ENCODE assay signal across 24 cellular contexts in genomic region chr10:133399123-133399601, GRCh38. TPM values are rescaled to one million over a fixed set of nuclear protein-coding genes. Genes with fewer than 3 reads are reported as not detected.
DNase-seq lines count a peak whose midpoint lies in the region; ATAC-seq, FAIRE-seq and TF ChIP-seq lines count a peak whose summit lies in the region.
"Had no signal": no experiment of that assay in that cellular context is flagged by ENCODE, and none has a peak within 500 bp of the region (broad histone marks: within the 10 kb centered on the region; RNA-seq: fewer than 3 reads in every experiment).

No MANE protein-coding gene starts in this region.

- no peak overlapping the region for H4K8ac ChIP-seq in mesendoderm (ENCODE audit: low read depth, low read length)

- no peak overlapping the region for H3K56ac ChIP-seq in mesendoderm (ENCODE audit: low read length)

- FAIRE-seq in HepG2 (lab: Jason Lieb, UNC): no peak
- FAIRE-seq: GM12891 had no signal

- no peaks in the 10 kb centered on the region for H3K9me3 ChIP-seq in HepG2 (ENCODE audit: low read length)

- H4K20me1 ChIP-seq in HepG2 (ENCODE audit: insufficient read depth, low read length): no peaks in the 10 kb centered on the region

- no peak overlapping the region for H3K4ac ChIP-seq in mesendoderm (ENCODE audit: low read depth, low read length)

- H3K79me2 ChIP-seq in HepG2 (ENCODE audit: insufficient read depth, low read length) (peaks cover 17% of the 10 kb centered on the region), mesendoderm (ENCODE audit: control insufficient read depth, insufficient read depth, low read length) (peaks cover 14% of the 10 kb centered on the region)

- no peak overlapping the region for H3K4me2 ChIP-seq in HepG2 (ENCODE audit: low read depth, low read length)
- no peak overlapping the region for H3K4me2 ChIP-seq in mesendoderm (ENCODE audit: low read length)
- H3K4me2 ChIP-seq: GM23338 had no signal

- peaks cover 14% of the 10 kb centered on the region for H3K79me1 ChIP-seq in mesendoderm (ENCODE audit: low read length)

- H2AK5ac ChIP-seq in mesendoderm (ENCODE audit: low read length): no peak overlapping the region

- ATAC-seq in activated T-cell treated with anti-CD3 and anti-CD28 coated beads, Interleukin-2, amount 50 U/mL, for 72 hours (replicated peaks in 1 of 2): no peak
- ATAC-seq in HepG2 (no peak), HG03175 (IDR thresholded peaks at IDR 0.05; ENCODE audit: unreplicated experiment) (no peak)
- ATAC-seq: CD8-positive, alpha-beta T cell; GM23338 had no signal

- H3K9me3 Mint-ChIP-seq in activated T-cell treated with anti-CD3 and anti-CD28 coated beads, Interleukin-2, amount 50 U/mL, for 72 hours: no peaks in the 10 kb centered on the region
- H3K9me3 Mint-ChIP-seq: CD8-positive, alpha-beta T cell; GM23338; IgD-negative memory B cell had no signal

- no peak overlapping the region for H2BK120ac ChIP-seq in mesendoderm (ENCODE audit: low read depth, low read length)

- H2BK5ac ChIP-seq in mesendoderm (ENCODE audit: low read length): no peak overlapping the region

- no peaks in the 10 kb centered on the region; a peak in 1 of 5 replicates for H3K27me3 ChIP-seq in HepG2 (ENCODE audit: control insufficient read depth in 1 of 2, insufficient read depth in 2 of 2, low read length in 2 of 2)
- H3K27me3 ChIP-seq in mesendoderm (ENCODE audit: insufficient read depth, low read length, poor library complexity): no peaks in the 10 kb centered on the region

- no peak overlapping the region for H3K9ac ChIP-seq in HepG2 (ENCODE audit: insufficient read depth, low read depth, low read length)
- no peak overlapping the region for H3K9ac ChIP-seq in mesendoderm (ENCODE audit: low read length)

- H3K27ac ChIP-seq in HepG2 (ENCODE audit: extremely low read length, insufficient read depth, low read length): no peak overlapping the region
- H3K27ac ChIP-seq in mesendoderm (ENCODE audit: low read depth, low read length): no peak overlapping the region

- no peak overlapping the region for H2AFZ ChIP-seq in HepG2 (ENCODE audit: low read length)
- H2AFZ ChIP-seq: GM23338 had no signal

- H4K5ac ChIP-seq in mesendoderm (ENCODE audit: low read length): no peak overlapping the region

- TF ChIP-seq CTCF in HepG2 (CRISPR knock-in tag; IDR thresholded peaks at IDR 0.05) (no peak), GM13976 (IDR thresholded peaks at IDR 0.05; ENCODE audit: borderline replicate concordance, control extremely low read depth, extremely low read depth, insufficient read depth, missing control alignments) (no peak)

- H3K27me3 Mint-ChIP-seq in activated T-cell treated with anti-CD3 and anti-CD28 coated beads, Interleukin-2, amount 50 U/mL, for 72 hours (ENCODE audit: low read depth): no peaks in the 10 kb centered on the region
- H3K27me3 Mint-ChIP-seq: IgD-negative memory B cell had no signal

- TF ChIP-seq RAD21 in HepG2 (CRISPR knock-in tag; IDR thresholded peaks at IDR 0.05): no peak

- H3K4me1 ChIP-seq in HepG2 (ENCODE audit: insufficient read depth, low read length): peaks cover 13% of the 10 kb centered on the region
- no peaks in the 10 kb centered on the region for H3K4me1 ChIP-seq in mesendoderm (ENCODE audit: control insufficient read depth, low read depth, low read length)

- H3K18ac ChIP-seq in mesendoderm (ENCODE audit: low read length): no peak overlapping the region

- intact Hi-C loops in HepG2 (cut with micrococcal nuclease; ENCODE audit: unreplicated experiment) (no loop called here), posterior vena cava (cut with DNase I) (no loop called here)

- no TSS peak for BruUV-seq in HepG2 (replicated peaks; lab: Mats Ljungman, UMichigan)

- H3K23ac ChIP-seq in mesendoderm (ENCODE audit: low read length): no peak overlapping the region

- H3K4me1 Mint-ChIP-seq in activated T-cell treated with anti-CD3 and anti-CD28 coated beads, Interleukin-2, amount 50 U/mL, for 72 hours (ENCODE audit: low read depth): peaks cover 39% of the 10 kb centered on the region

- WGBS in HepG2 (ENCODE audit: low lambda C conversion rate): 97% methylated on average over 16 of the region's 19 CpGs
- no CpG with 5 or more reads among the region's 19 CpGs for WGBS in mesendoderm (ENCODE audit: extremely low coverage, insufficient coverage, low lambda C conversion rate)

- no peak for TF ChIP-seq POLR2A in HepG2 (IDR thresholded peaks at IDR 0.05; ENCODE audit: insufficient read depth in 1 of 2, low read depth in 2 of 2, low read length in 2 of 2)

- H3K4me3 ChIP-seq in HepG2 (replicated peaks in 1 of 3; ENCODE audit: insufficient read depth in 1 of 3, low read depth in 2 of 3, low read length in 3 of 3) (no peak overlapping the region), mesendoderm (ENCODE audit: low read length) (no peak overlapping the region)
- H3K4me3 ChIP-seq: GM23338 had no signal

- in situ Hi-C loops in HepG2 (cut with HindIII; ENCODE audit: extremely low pct_ligation_motif_present, low pct_unique_long_range_greater_than_20kb) (no loop called here), GM13976 (cut with MboI; ENCODE audit: low sequenced_read_pairs, unreplicated experiment) (no loop called here)

- H3K36me3 ChIP-seq in HepG2 (replicated peaks in 1 of 2; ENCODE audit: control insufficient read depth in 1 of 2, insufficient read depth in 2 of 2, low read length in 2 of 2) (peaks cover 7 to 56% of the 10 kb centered on the region in 2 experiments; a peak in 4 of 5 replicates), mesendoderm (ENCODE audit: control insufficient read depth, insufficient read depth, low read length) (peaks cover 12% of the 10 kb centered on the region)

- no peak overlapping the region for H3K4me3 Mint-ChIP-seq in activated T-cell treated with anti-CD3 and anti-CD28 coated beads, Interleukin-2, amount 50 U/mL, for 72 hours
- H3K4me3 Mint-ChIP-seq: CD8-positive, alpha-beta T cell; GM23338 had no signal

- CTCF ChIA-PET in HepG2 (lab: Yijun Ruan, JAX; ENCODE audit: low intra/inter-chr PET ratio, low total read pairs): no interaction called here

- DNase-seq in activated T-cell treated with anti-CD3 and anti-CD28 coated beads, Interleukin-2, amount 50 U/mL, for 48 hours: peak; percentile 14
- no peak for DNase-seq in activated T-cell treated with anti-CD3 and anti-CD28 coated beads, Interleukin-2, amount 50 U/mL, for 72 hours
- DNase-seq in HepG2 (ENCODE audit: low spot score) (no peak), posterior vena cava (ENCODE audit: low spot score) (peak; percentile 68), GM13976 (ENCODE audit: low spot score) (no peak), mesendoderm (no peak)
- DNase-seq: AML-193; C1 segment of cervical spinal cord; CD8-positive, alpha-beta T cell; HCEC 1CT; Karpas-422; MV-4-11; NCI-H1694; NCI-H446; NCI-H526; OCI-M1; Right ventricle myocardium superior had no signal

- no peak for TF ChIP-seq EP300 in HepG2 (IDR thresholded peaks at IDR 0.05; ENCODE audit: low read depth in 2 of 2, low read length in 2 of 2)
- TF ChIP-seq EP300 in HepG2 (CRISPR knock-in tag; IDR thresholded peaks at IDR 0.05; ENCODE audit: borderline replicate concordance): no peak

- H2BK15ac ChIP-seq in mesendoderm (replicated peaks; ENCODE audit: low read depth): no peak overlapping the region

- peaks cover 10 to 27% of the 10 kb centered on the region in 2 donors for H3K36me3 Mint-ChIP-seq in activated T-cell treated with anti-CD3 and anti-CD28 coated beads, Interleukin-2, amount 50 U/mL, for 72 hours (ENCODE audit: insufficient read depth in 2 of 2)

- H3K27ac Mint-ChIP-seq in activated T-cell treated with anti-CD3 and anti-CD28 coated beads, Interleukin-2, amount 50 U/mL, for 72 hours: no peak overlapping the region
- H3K27ac Mint-ChIP-seq: CD8-positive, alpha-beta T cell; GM23338; IgD-negative memory B cell had no signal

- POLR2A ChIA-PET in HepG2 (lab: Yijun Ruan, JAX): no interaction called here

RNA-seq across cellular contexts. Expression of gene MTG1, which starts 5.2 kb away (rescaled TPM):
- 10 to 100 TPM; 58.0 to 67.2 TPM for total RNA-seq in activated T-cell treated with anti-CD3 and anti-CD28 coated beads, Interleukin-2, amount 50 U/mL, for 72 hours
- total RNA-seq in HepG2 (2016; rRNA removed; fragmentation: Illumina TruSeq; extraction: Trizol): 29.9 and 42.0 TPM in 2 replicates
- 13.1 and 13.6 TPM in 2 replicates for total RNA-seq in HepG2 (2016; cell fraction: cytosol; rRNA removed; fragmentation: Illumina TruSeq; extraction: Trizol; ENCODE audit: low read depth)
- total RNA-seq in HepG2 (2016; cell fraction: insoluble cytoplasmic fraction; rRNA removed; fragmentation: Illumina TruSeq; extraction: Trizol): 29.5 and 43.2 TPM in 2 replicates
- total RNA-seq in HepG2 (2016; cell fraction: membrane; rRNA removed; fragmentation: Illumina TruSeq; extraction: Trizol): 15.1 and 15.4 TPM in 2 replicates
- 38.2 and 45.9 TPM in 2 replicates for total RNA-seq in HepG2 (2016; cell fraction: nucleus; rRNA removed; fragmentation: Illumina TruSeq; extraction: Trizol)
- polyA plus RNA-seq in HepG2 (2011; rRNA removed): 103 and 108 TPM in 2 replicates
- polyA plus RNA-seq in HepG2 (2011; cell fraction: cytosol; rRNA removed): 54.2 and 75.0 TPM in 2 replicates
- polyA plus RNA-seq in HepG2 (2011; cell fraction: nucleus; rRNA removed): 687 and 805 TPM in 2 replicates
- 46.2 and 51.2 TPM in 2 replicates for polyA plus RNA-seq in HepG2 (2012)
- 10.8 and 11.1 TPM in 2 replicates for polyA plus RNA-seq in HepG2 (2016; cell fraction: cytosol; fragmentation: Illumina TruSeq; extraction: Trizol; ENCODE audit: low read depth)
- 40.2 and 42.5 TPM in 2 replicates for polyA plus RNA-seq in HepG2 (2016; cell fraction: insoluble cytoplasmic fraction; fragmentation: Illumina TruSeq; extraction: Trizol; ENCODE audit: low read depth)
- polyA plus RNA-seq in HepG2 (2016; cell fraction: membrane; fragmentation: Illumina TruSeq; extraction: Trizol; ENCODE audit: low read depth): 12.8 and 14.3 TPM in 2 replicates
- polyA plus RNA-seq in HepG2 (2016; cell fraction: nucleus; fragmentation: Illumina TruSeq; extraction: Trizol; ENCODE audit: insufficient read depth, low read depth): 225 and 242 TPM in 2 replicates
- 80.2 and 80.5 TPM in 2 replicates for polyA minus RNA-seq in HepG2 (2011; rRNA and poly(A)+ RNA removed; ENCODE audit: low replicate concordance)
- polyA minus RNA-seq in HepG2 (2011; cell fraction: cytosol; rRNA and poly(A)+ RNA removed): 17.3 and 18.7 TPM in 2 replicates
- 62.7 and 86.9 TPM in 2 replicates for polyA minus RNA-seq in HepG2 (2011; cell fraction: nucleus; rRNA and poly(A)+ RNA removed)
- 10 to 100 TPM; 24.5 to 25.6 TPM for total RNA-seq in posterior vena cava
- polyA plus RNA-seq in mesendoderm (2013, experiment 1 of 2): 53.2 TPM
- 52.0 TPM for polyA plus RNA-seq in mesendoderm (2013, experiment 2 of 2)

RNA-seq across cellular contexts. Expression of gene PAOX, which starts 20.1 kb away (rescaled TPM):
- total RNA-seq in activated T-cell treated with anti-CD3 and anti-CD28 coated beads, Interleukin-2, amount 50 U/mL, for 72 hours: 10 to 100 TPM; 12.4 to 13.8 TPM
- total RNA-seq in HepG2 (2016; rRNA removed; fragmentation: Illumina TruSeq; extraction: Trizol) (0.49 and 0.52 TPM in 2 replicates), posterior vena cava (1 to 10 TPM; 2.8 to 3.5 TPM)
- not detected in 2 replicates for total RNA-seq in HepG2 (2016; cell fraction: cytosol; rRNA removed; fragmentation: Illumina TruSeq; extraction: Trizol; ENCODE audit: low read depth)
- 0.49 and 0.54 TPM in 2 replicates for total RNA-seq in HepG2 (2016; cell fraction: insoluble cytoplasmic fraction; rRNA removed; fragmentation: Illumina TruSeq; extraction: Trizol)
- 0.12 TPM in 1 of 2 replicates, not detected in the other for total RNA-seq in HepG2 (2016; cell fraction: membrane; rRNA removed; fragmentation: Illumina TruSeq; extraction: Trizol)
- 0.41 and 0.78 TPM in 2 replicates for total RNA-seq in HepG2 (2016; cell fraction: nucleus; rRNA removed; fragmentation: Illumina TruSeq; extraction: Trizol)
- polyA plus RNA-seq in HepG2 (2011; rRNA removed): 0.77 and 1.1 TPM in 2 replicates
- 0.56 and 0.72 TPM in 2 replicates for polyA plus RNA-seq in HepG2 (2011; cell fraction: cytosol; rRNA removed)
- 3.9 and 4.7 TPM in 2 replicates for polyA plus RNA-seq in HepG2 (2011; cell fraction: nucleus; rRNA removed)
- 1.2 and 1.4 TPM in 2 replicates for polyA plus RNA-seq in HepG2 (2012)
- 0.16 TPM in 2 replicates for polyA plus RNA-seq in HepG2 (2016; cell fraction: cytosol; fragmentation: Illumina TruSeq; extraction: Trizol; ENCODE audit: low read depth)
- 0.50 and 0.56 TPM in 2 replicates for polyA plus RNA-seq in HepG2 (2016; cell fraction: insoluble cytoplasmic fraction; fragmentation: Illumina TruSeq; extraction: Trizol; ENCODE audit: low read depth)
- 0.11 TPM in 1 of 2 replicates, not detected in the other for polyA plus RNA-seq in HepG2 (2016; cell fraction: membrane; fragmentation: Illumina TruSeq; extraction: Trizol; ENCODE audit: low read depth)
- 2.0 and 2.2 TPM in 2 replicates for polyA plus RNA-seq in HepG2 (2016; cell fraction: nucleus; fragmentation: Illumina TruSeq; extraction: Trizol; ENCODE audit: insufficient read depth, low read depth)
- 1.7 TPM in 1 of 2 replicates, not detected in the other for polyA minus RNA-seq in HepG2 (2011; rRNA and poly(A)+ RNA removed; ENCODE audit: low replicate concordance)
- not detected in 2 replicates for polyA minus RNA-seq in HepG2 (2011; cell fraction: cytosol; rRNA and poly(A)+ RNA removed)
- polyA minus RNA-seq in HepG2 (2011; cell fraction: nucleus; rRNA and poly(A)+ RNA removed): 0.99 and 1.2 TPM in 2 replicates
- 1.4 TPM for polyA plus RNA-seq in mesendoderm (2013, experiment 1 of 2)
- polyA plus RNA-seq in mesendoderm (2013, experiment 2 of 2): 1.5 TPM

RNA-seq across cellular contexts. Expression of gene SPRN, which starts 25.3 kb away (rescaled TPM):
- not detected for total RNA-seq in activated T-cell treated with anti-CD3 and anti-CD28 coated beads, Interleukin-2, amount 50 U/mL, for 72 hours
- not detected in 2 replicates for total RNA-seq in HepG2 (2016; rRNA removed; fragmentation: Illumina TruSeq; extraction: Trizol)
- not detected in 2 replicates for total RNA-seq in HepG2 (2016; cell fraction: cytosol; rRNA removed; fragmentation: Illumina TruSeq; extraction: Trizol; ENCODE audit: low read depth)
- not detected in 2 replicates for total RNA-seq in HepG2 (2016; cell fraction: insoluble cytoplasmic fraction; rRNA removed; fragmentation: Illumina TruSeq; extraction: Trizol)
- total RNA-seq in HepG2 (2016; cell fraction: membrane; rRNA removed; fragmentation: Illumina TruSeq; extraction: Trizol): not detected in 2 replicates
- total RNA-seq in HepG2 (2016; cell fraction: nucleus; rRNA removed; fragmentation: Illumina TruSeq; extraction: Trizol): not detected in 2 replicates
- polyA plus RNA-seq in HepG2 (2011; rRNA removed): not detected in 2 replicates
- polyA plus RNA-seq in HepG2 (2011; cell fraction: cytosol; rRNA removed): not detected in 2 replicates
- polyA plus RNA-seq in HepG2 (2011; cell fraction: nucleus; rRNA removed): not detected in 2 replicates
- polyA plus RNA-seq in HepG2 (2012): 2.9 and 4.1 TPM in 2 replicates
- polyA plus RNA-seq in HepG2 (2016; cell fraction: cytosol; fragmentation: Illumina TruSeq; extraction: Trizol; ENCODE audit: low read depth): not detected in 2 replicates
- polyA plus RNA-seq in HepG2 (2016; cell fraction: insoluble cytoplasmic fraction; fragmentation: Illumina TruSeq; extraction: Trizol; ENCODE audit: low read depth): not detected in 2 replicates
- not detected in 2 replicates for polyA plus RNA-seq in HepG2 (2016; cell fraction: membrane; fragmentation: Illumina TruSeq; extraction: Trizol; ENCODE audit: low read depth)
- not detected in 2 replicates for polyA plus RNA-seq in HepG2 (2016; cell fraction: nucleus; fragmentation: Illumina TruSeq; extraction: Trizol; ENCODE audit: insufficient read depth, low read depth)
- polyA minus RNA-seq in HepG2 (2011; rRNA and poly(A)+ RNA removed; ENCODE audit: low replicate concordance): not detected in 2 replicates
- not detected in 2 replicates for polyA minus RNA-seq in HepG2 (2011; cell fraction: cytosol; rRNA and poly(A)+ RNA removed)
- not detected in 2 replicates for polyA minus RNA-seq in HepG2 (2011; cell fraction: nucleus; rRNA and poly(A)+ RNA removed)
- under 1 TPM; 0.14 to 0.19 TPM for total RNA-seq in posterior vena cava
- 0.04 TPM for polyA plus RNA-seq in mesendoderm (2013, experiment 1 of 2)
- 0.04 TPM for polyA plus RNA-seq in mesendoderm (2013, experiment 2 of 2)
- total RNA-seq: CD8-positive, alpha-beta T cell; G401; M059J; Right ventricle myocardium superior; SK-MEL-5 had no signal

RNA-seq across cellular contexts. Expression of gene ECHS1, which starts 26.0 kb away (rescaled TPM):
- total RNA-seq in activated T-cell treated with anti-CD3 and anti-CD28 coated beads, Interleukin-2, amount 50 U/mL, for 72 hours: 10 to 100 TPM; 47.2 to 53.1 TPM
- 195 and 233 TPM in 2 replicates for total RNA-seq in HepG2 (2016; rRNA removed; fragmentation: Illumina TruSeq; extraction: Trizol)
- total RNA-seq in HepG2 (2016; cell fraction: cytosol; rRNA removed; fragmentation: Illumina TruSeq; extraction: Trizol; ENCODE audit: low read depth): 58.3 and 60.5 TPM in 2 replicates
- 200 and 225 TPM in 2 replicates for total RNA-seq in HepG2 (2016; cell fraction: insoluble cytoplasmic fraction; rRNA removed; fragmentation: Illumina TruSeq; extraction: Trizol)
- total RNA-seq in HepG2 (2016; cell fraction: membrane; rRNA removed; fragmentation: Illumina TruSeq; extraction: Trizol): 81.4 and 88.8 TPM in 2 replicates
- total RNA-seq in HepG2 (2016; cell fraction: nucleus; rRNA removed; fragmentation: Illumina TruSeq; extraction: Trizol): 65.2 and 65.6 TPM in 2 replicates
- polyA plus RNA-seq in HepG2 (2011; rRNA removed): 26.4 and 32.7 TPM in 2 replicates
- polyA plus RNA-seq in HepG2 (2011; cell fraction: cytosol; rRNA removed): 39.1 and 41.3 TPM in 2 replicates
- polyA plus RNA-seq in HepG2 (2011; cell fraction: nucleus; rRNA removed): 37.3 and 39.0 TPM in 2 replicates
- 79.9 and 84.4 TPM in 2 replicates for polyA plus RNA-seq in HepG2 (2012)
- polyA plus RNA-seq in HepG2 (2016; cell fraction: cytosol; fragmentation: Illumina TruSeq; extraction: Trizol; ENCODE audit: low read depth): 60.4 and 63.0 TPM in 2 replicates
- polyA plus RNA-seq in HepG2 (2016; cell fraction: insoluble cytoplasmic fraction; fragmentation: Illumina TruSeq; extraction: Trizol; ENCODE audit: low read depth): 218 and 228 TPM in 2 replicates
- 63.2 and 68.6 TPM in 2 replicates for polyA plus RNA-seq in HepG2 (2016; cell fraction: membrane; fragmentation: Illumina TruSeq; extraction: Trizol; ENCODE audit: low read depth)
- polyA plus RNA-seq in HepG2 (2016; cell fraction: nucleus; fragmentation: Illumina TruSeq; extraction: Trizol; ENCODE audit: insufficient read depth, low read depth): 101 and 107 TPM in 2 replicates
- polyA minus RNA-seq in HepG2 (2011; rRNA and poly(A)+ RNA removed; ENCODE audit: low replicate concordance): 32.0 and 52.6 TPM in 2 replicates
- polyA minus RNA-seq in HepG2 (2011; cell fraction: cytosol; rRNA and poly(A)+ RNA removed): 27.8 and 30.0 TPM in 2 replicates
- 8.9 and 9.3 TPM in 2 replicates for polyA minus RNA-seq in HepG2 (2011; cell fraction: nucleus; rRNA and poly(A)+ RNA removed)
- total RNA-seq in posterior vena cava: 10 to 100 TPM; 38.8 to 47.3 TPM
- polyA plus RNA-seq in mesendoderm (2013, experiment 1 of 2): 77.7 TPM
- polyA plus RNA-seq in mesendoderm (2013, experiment 2 of 2): 78.6 TPM

RNA-seq across cellular contexts. Expression of gene FUOM, which starts 41.3 kb away (rescaled TPM):
- total RNA-seq in activated T-cell treated with anti-CD3 and anti-CD28 coated beads, Interleukin-2, amount 50 U/mL, for 72 hours: 10 to 100 TPM; 14.9 to 17.1 TPM
- 60.4 and 64.2 TPM in 2 replicates for total RNA-seq in HepG2 (2016; rRNA removed; fragmentation: Illumina TruSeq; extraction: Trizol)
- 57.8 and 71.7 TPM in 2 replicates for total RNA-seq in HepG2 (2016; cell fraction: cytosol; rRNA removed; fragmentation: Illumina TruSeq; extraction: Trizol; ENCODE audit: low read depth)
- 67.9 and 76.3 TPM in 2 replicates for total RNA-seq in HepG2 (2016; cell fraction: insoluble cytoplasmic fraction; rRNA removed; fragmentation: Illumina TruSeq; extraction: Trizol)
- 58.7 and 70.4 TPM in 2 replicates for total RNA-seq in HepG2 (2016; cell fraction: membrane; rRNA removed; fragmentation: Illumina TruSeq; extraction: Trizol)
- total RNA-seq in HepG2 (2016; cell fraction: nucleus; rRNA removed; fragmentation: Illumina TruSeq; extraction: Trizol): 36.8 and 40.4 TPM in 2 replicates
- 27.5 and 29.3 TPM in 2 replicates for polyA plus RNA-seq in HepG2 (2011; rRNA removed)
- polyA plus RNA-seq in HepG2 (2011; cell fraction: cytosol; rRNA removed): 32.4 and 52.6 TPM in 2 replicates
- polyA plus RNA-seq in HepG2 (2011; cell fraction: nucleus; rRNA removed): 38.8 and 43.2 TPM in 2 replicates
- polyA plus RNA-seq in HepG2 (2012): 14.1 and 20.9 TPM in 2 replicates
- polyA plus RNA-seq in HepG2 (2016; cell fraction: cytosol; fragmentation: Illumina TruSeq; extraction: Trizol; ENCODE audit: low read depth): 45.1 and 62.7 TPM in 2 replicates
- polyA plus RNA-seq in HepG2 (2016; cell fraction: insoluble cytoplasmic fraction; fragmentation: Illumina TruSeq; extraction: Trizol; ENCODE audit: low read depth): 61.9 and 62.9 TPM in 2 replicates
- polyA plus RNA-seq in HepG2 (2016; cell fraction: membrane; fragmentation: Illumina TruSeq; extraction: Trizol; ENCODE audit: low read depth): 48.7 and 50.0 TPM in 2 replicates
- polyA plus RNA-seq in HepG2 (2016; cell fraction: nucleus; fragmentation: Illumina TruSeq; extraction: Trizol; ENCODE audit: insufficient read depth, low read depth): 39.1 and 50.6 TPM in 2 replicates
- polyA minus RNA-seq in HepG2 (2011; rRNA and poly(A)+ RNA removed; ENCODE audit: low replicate concordance): 5.1 and 15.7 TPM in 2 replicates
- polyA minus RNA-seq in HepG2 (2011; cell fraction: cytosol; rRNA and poly(A)+ RNA removed): 4.8 and 6.5 TPM in 2 replicates
- polyA minus RNA-seq in HepG2 (2011; cell fraction: nucleus; rRNA and poly(A)+ RNA removed): 34.6 and 37.3 TPM in 2 replicates
- 10 to 100 TPM; 13.8 to 17.6 TPM for total RNA-seq in posterior vena cava
- polyA plus RNA-seq in mesendoderm (2013, experiment 1 of 2): 30.0 TPM
- 31.2 TPM for polyA plus RNA-seq in mesendoderm (2013, experiment 2 of 2)

Comparison
In these comparisons a context has a peak if more than half of its experiments do, and no peak if none do; other contexts are left out.
1. DNase-seq: peak in activated T-cell treated with anti-CD3 and anti-CD28 coated beads, Interleukin-2, amount 50 U/mL, for 48 hours (2 of 2) and posterior vena cava (single experiment); none in activated T-cell treated with anti-CD3 and anti-CD28 coated beads, Interleukin-2, amount 50 U/mL, for 72 hours (0 of 2), HepG2 (single experiment), GM13976 (single experiment) and mesendoderm (single experiment).